In the genomic region with DNA sequence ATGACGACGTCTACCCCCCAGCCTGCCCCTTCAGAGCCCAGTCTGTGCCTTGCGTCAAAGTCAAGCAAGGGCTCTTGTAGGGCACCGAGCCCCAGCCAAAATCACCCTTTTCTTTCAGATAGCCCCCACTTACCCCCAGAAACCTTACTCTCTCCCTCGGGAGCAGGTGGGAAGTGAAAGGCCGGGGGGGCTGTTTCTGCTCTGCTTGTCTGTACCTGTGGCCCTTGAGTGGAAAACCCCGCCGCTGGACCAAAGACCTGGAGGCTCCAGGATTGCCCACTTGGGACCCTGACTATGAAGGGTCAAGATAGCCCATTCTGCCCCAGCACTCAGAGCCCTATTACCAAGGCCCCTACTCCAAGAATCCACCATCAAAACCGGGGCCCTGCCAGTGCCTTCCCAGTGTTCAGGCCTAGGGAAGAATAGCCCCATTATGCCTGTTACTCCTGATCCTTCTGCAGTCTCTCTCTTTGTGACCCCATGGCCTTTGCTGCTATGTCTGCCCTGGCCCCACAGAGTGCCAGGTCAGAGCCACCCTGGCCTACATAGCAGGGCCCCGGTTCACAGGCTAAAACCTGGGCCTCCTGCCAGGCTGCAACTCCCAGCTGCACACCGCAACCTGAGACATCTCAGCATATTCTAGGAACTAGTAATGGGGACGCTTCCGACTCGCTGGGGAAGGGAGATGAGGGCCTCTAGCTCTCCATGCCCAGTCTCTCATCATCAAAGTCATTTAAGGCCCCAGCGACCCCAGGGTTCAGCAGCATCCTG, we compare ENCODE assay signal across 7 cellular contexts. TPM values are rescaled to one million over a fixed set of nuclear protein-coding genes. Genes with fewer than 3 reads are reported as not detected.
DNase-seq lines count a peak whose midpoint lies in the region; ATAC-seq and TF ChIP-seq lines count a peak whose summit lies in the region.

No MANE protein-coding gene starts in this region.

- TF ChIP-seq CTCF in prostate gland (IDR thresholded peaks at IDR 0.05) = no peak

- TF ChIP-seq POLR2A in prostate gland (IDR thresholded peaks at IDR 0.05) = no peak

- no peaks in the 10 kb centered on the region for H3K9me3 Mint-ChIP-seq in activated CD4-positive, alpha-beta memory T cell treated with anti-CD3 and anti-CD28 coated beads for 36 hours

- peak overlapping the region; percentile 96 for H3K27ac Mint-ChIP-seq in activated CD4-positive, alpha-beta memory T cell treated with anti-CD3 and anti-CD28 coated beads for 36 hours

- no peaks in the 10 kb centered on the region for H3K36me3 ChIP-seq in prostate gland

- 36% methylated on average over 15 of the region's 15 CpGs for WGBS in prostate gland

- H3K27me3 Mint-ChIP-seq in activated CD4-positive, alpha-beta memory T cell treated with anti-CD3 and anti-CD28 coated beads for 36 hours = no peaks in the 10 kb centered on the region

- no peaks in the 10 kb centered on the region for H3K4me1 ChIP-seq in prostate gland (replicated peaks)

- ATAC-seq in HG03196 (IDR thresholded peaks at IDR 0.05; ENCODE audit: unreplicated experiment) (peak; percentile 2), HG03354 (IDR thresholded peaks at IDR 0.05; ENCODE audit: poor library complexity, severe bottlenecking, unreplicated experiment) (no peak)

- H3K27ac ChIP-seq in prostate gland = peak overlapping the region; percentile 86 to 90

- CTCF ChIA-PET in activated CD4-positive, alpha-beta memory T cell treated with anti-CD3 and anti-CD28 coated beads for 36 hours (lab: Charles Lee) = interaction anchor here (1.2 to 13.7 kb wide), 10 partner anchors 10 to 504 kb away, joined by 3 to 259 read pairs (median 14); a partner anchor contains a TSS

- no peaks in the 10 kb centered on the region for H3K27me3 ChIP-seq in prostate gland (replicated peaks; ENCODE audit: insufficient read depth)

- no peaks in the 10 kb centered on the region for H3K36me3 Mint-ChIP-seq in activated CD4-positive, alpha-beta memory T cell treated with anti-CD3 and anti-CD28 coated beads for 36 hours

- peak overlapping the region; percentile 73; the same call in 1 of the 2 replicates for H3K4me3 ChIP-seq in GM08714 (ENCODE audit: low read length)
- peak overlapping the region; percentile 61 to 63 for H3K4me3 ChIP-seq in prostate gland

- DNase-seq in activated CD4-positive, alpha-beta memory T cell treated with anti-CD3 and anti-CD28 coated beads for 36 hours = peak; percentile 39
- DNase-seq in germinal center (ENCODE audit: low spot score) (peak; percentile 14), prostate gland (ENCODE audit: low spot score) (peak; percentile 36), iPS-NIHi7 (ENCODE audit: extremely low spot score) (no peak)

- peaks cover 29% of the 10 kb centered on the region for H3K4me1 Mint-ChIP-seq in activated CD4-positive, alpha-beta memory T cell treated with anti-CD3 and anti-CD28 coated beads for 36 hours (ENCODE audit: low read depth)

- POLR2A ChIA-PET in activated CD4-positive, alpha-beta memory T cell treated with anti-CD3 and anti-CD28 coated beads for 36 hours (lab: Charles Lee) = interaction anchor here (0.6 to 6.2 kb wide), 10 partner anchors 23 to 583 kb away, joined by 3 to 56 read pairs (median 6); a partner anchor contains a TSS

- H3K9me3 ChIP-seq in prostate gland = no peaks in the 10 kb centered on the region

- H3K4me3 Mint-ChIP-seq in activated CD4-positive, alpha-beta memory T cell treated with anti-CD3 and anti-CD28 coated beads for 36 hours = peak overlapping the region; percentile 89

- intact Hi-C loops in activated CD4-positive, alpha-beta memory T cell treated with anti-CD3 and anti-CD28 coated beads for 36 hours (cut with micrococcal nuclease) = loop anchor here (2.0 to 10.0 kb wide), 4 partner anchors 22 to 630 kb away; a partner anchor contains a TSS
- intact Hi-C loops in prostate gland (cut with DNase I) = loop anchor here (5.0 to 10.0 kb wide), 4 partner anchors 188 to 570 kb away; a partner anchor contains a TSS

RNA-seq across cellular contexts. Expression of a gene that starts 22.2 kb away (rescaled TPM):
- 10 to 100 TPM; 12.7 to 14.3 TPM for total RNA-seq in activated CD4-positive, alpha-beta memory T cell treated with anti-CD3 and anti-CD28 coated beads for 36 hours
- total RNA-seq in prostate gland = 1 to 10 TPM in 1 of 2 donors, under 1 TPM in 1; 0.41 to 1.5 TPM

RNA-seq across cellular contexts. Expression of a gene that starts 35.5 kb away (rescaled TPM):
- total RNA-seq in activated CD4-positive, alpha-beta memory T cell treated with anti-CD3 and anti-CD28 coated beads for 36 hours = 10 to 100 TPM; 22.8 to 23.1 TPM
- total RNA-seq in prostate gland = 10 to 100 TPM; 14.8 to 15.7 TPM

RNA-seq across cellular contexts. Expression of a gene that starts 35.7 kb away (rescaled TPM):
- 10 to 100 TPM; 49.2 to 51.8 TPM for total RNA-seq in activated CD4-positive, alpha-beta memory T cell treated with anti-CD3 and anti-CD28 coated beads for 36 hours
- total RNA-seq in prostate gland = 10 to 100 TPM; 20.1 to 27.4 TPM

Comparison
In these comparisons a context has a peak if more than half of its experiments do, and no peak if none do; other contexts are left out.
1. RNA of a gene that starts 22.2 kb away (total RNA-seq): 12.7 to 14.3 TPM in activated CD4-positive, alpha-beta memory T cell treated with anti-CD3 and anti-CD28 coated beads for 36 hours; 0.41 to 1.5 TPM in prostate gland; every median in the first group is over 4 times any median in the second.